Comparison of ENCODE assay signal across 27 cellular contexts in genomic region chr7:116185450-116185849, GRCh38.
"Had no signal": no experiment of that assay in that cellular context is flagged by ENCODE, and none has a peak within 500 bp of the region (broad histone marks: within the 10 kb centered on the region; RNA-seq: fewer than 3 reads in every experiment).

No MANE protein-coding gene starts in this region.

- H3K9me3 ChIP-seq: ovary, testis, thyroid gland had no signal

- H3K4me3 Mint-ChIP-seq: immature natural killer cell; mesothelial cell of epicardium; naive B cell; natural killer cell; nephron progenitor cell; neural progenitor cell; stimulated activated naive B cell treated with anti-CD40 and anti-IgM and Interleukin-4, amounts not matched to agents 10 μg/mL and 1 μg/mL and 100 μg/mL, for 72 hours had no signal

- H3K4me1 ChIP-seq: left ventricle myocardium inferior, neural progenitor cell, testis, thyroid gland, transverse colon, upper lobe of left lung had no signal

- H3K27me3 ChIP-seq: neural progenitor cell, ovary, stomach, testis, thyroid gland, transverse colon, upper lobe of left lung had no signal

- H3K27me3 Mint-ChIP-seq: progenitor cell of endocrine pancreas had no signal

- H3K27ac ChIP-seq: left ventricle myocardium inferior, neural progenitor cell, ovary, skin epidermis, stomach, testis, thyroid gland, transverse colon, upper lobe of left lung had no signal

- DNase-seq: hypothalamus; immature natural killer cell; left ventricle myocardium inferior; mesendoderm; naive B cell; natural killer cell; nephron progenitor cell; ovary; retina; right cardiac atrium; stimulated activated CD4-positive, alpha-beta T cell treated with anti-CD3 and anti-CD28 coated beads, Interleukin-12 subunit alpha, Interleukin-12 subunit beta, amount 100 ng/mL, for 4 hours; stimulated activated CD4-positive, alpha-beta T cell treated with anti-CD3 and anti-CD28 coated beads, Interleukin-15, amount 100 ng/mL, for 24 hours; stimulated activated CD4-positive, alpha-beta T cell treated with anti-CD3 and anti-CD28 coated beads, Interleukin-2, amount 100 ng/mL, for 24 hours; stimulated activated CD4-positive, alpha-beta T cell treated with anti-CD3 and anti-CD28 coated beads, Interleukin-4, amount 100 ng/mL, for 1 hour; stimulated activated naive B cell treated with anti-CD40 and anti-IgM and Interleukin-4, amounts not matched to agents 10 μg/mL and 1 μg/mL and 100 μg/mL, for 72 hours; stimulated activated naive CD8-positive, alpha-beta T cell treated with anti-CD3 and anti-CD28 coated beads, Interleukin-15, Interleukin-2, amounts not matched to agents 100 U/mL and 50 U/mL, for 24 hours; stomach; testis; thyroid gland; transverse colon had no signal

- H3K4me2 ChIP-seq: neural progenitor cell had no signal

- H3K4me3 ChIP-seq: left ventricle myocardium inferior, lung, neural progenitor cell, ovary, skin epidermis, stomach, testis, thyroid gland, transverse colon, upper lobe of left lung had no signal

- ATAC-seq: natural killer cell; right cardiac atrium; sciatic nerve; stimulated activated naive B cell treated with anti-CD40 and anti-IgM and Interleukin-4, amounts not matched to agents 10 μg/mL and 1 μg/mL and 100 μg/mL, for 72 hours; stimulated activated naive CD8-positive, alpha-beta T cell treated with anti-CD3 and anti-CD28 coated beads, Interleukin-15, Interleukin-2, amounts not matched to agents 100 U/mL and 50 U/mL, for 24 hours had no signal

- H3K9ac ChIP-seq: neural progenitor cell had no signal

- H3K36me3 ChIP-seq: left ventricle myocardium inferior, neural progenitor cell, ovary, stomach, thyroid gland, transverse colon, upper lobe of left lung had no signal

- H3K4me1 Mint-ChIP-seq: mesothelial cell of epicardium; naive B cell; nephron progenitor cell; neural progenitor cell; stimulated activated naive B cell treated with anti-CD40 and anti-IgM and Interleukin-4, amounts not matched to agents 10 μg/mL and 1 μg/mL and 100 μg/mL, for 72 hours had no signal

- H3K9me3 Mint-ChIP-seq: natural killer cell had no signal

- H2AFZ ChIP-seq: neural progenitor cell had no signal

- H3K27ac Mint-ChIP-seq: immature natural killer cell; mesothelial cell of epicardium; natural killer cell; nephron progenitor cell; neural progenitor cell; progenitor cell of endocrine pancreas; stimulated activated naive B cell treated with anti-CD40 and anti-IgM and Interleukin-4, amounts not matched to agents 10 μg/mL and 1 μg/mL and 100 μg/mL, for 72 hours had no signal
